Comparison of ENCODE assay signal across 8 cellular contexts in the genomic region with DNA sequence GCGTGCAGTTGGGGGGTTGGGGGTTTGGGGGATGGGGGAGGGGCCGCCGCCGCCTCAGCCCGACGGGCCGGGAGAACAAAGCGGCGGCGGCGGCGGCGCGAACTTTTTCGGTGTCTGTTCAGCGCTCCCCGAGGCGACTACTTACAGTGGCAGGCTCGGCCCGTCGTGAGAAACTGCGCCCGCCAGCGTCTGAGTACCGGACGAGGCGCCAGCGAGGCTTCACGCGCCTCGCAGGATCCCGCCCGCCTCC. TPM values are rescaled to one million over a fixed set of nuclear protein-coding genes. Genes with fewer than 3 reads are reported as not detected.
DNase-seq lines count a peak whose midpoint lies in the region; ATAC-seq, FAIRE-seq and TF ChIP-seq lines count a peak whose summit lies in the region.

No MANE protein-coding gene starts in this region.

- no peak for TF ChIP-seq POLR2A in erythroblast (IDR thresholded peaks at IDR 0.05; ENCODE audit: low read length)

- no peaks in the 10 kb centered on the region; the same call in 1 of the 2 replicates for H3K9me3 ChIP-seq in SJSA1 (replicated peaks)

- ATAC-seq in left lobe of liver: no peak

- peak overlapping the region; percentile 72 for H3K27ac ChIP-seq in SJSA1

- intact Hi-C loops in activated T-helper 1 cell treated with anti-CD3 and anti-CD28 coated beads, Interleukin-12 subunit alpha, Interleukin-12 subunit beta, Interleukin-2, Interleukin-4 antibody, amounts not matched to agents 30 ng/mL and 10 ng/mL and 1 ng/mL, durations not matched to agents 14 hours and 24 hours and 36 hours (cut with micrococcal nuclease): loop anchor here (1.0 to 10.0 kb wide), 6 partner anchors 20 to 548 kb away; partner anchors contain the start of genes QPCT and STRN

- no peaks in the 10 kb centered on the region for H3K9me3 Mint-ChIP-seq in activated T-helper 1 cell treated with anti-CD3 and anti-CD28 coated beads, Interleukin-12 subunit alpha, Interleukin-12 subunit beta, Interleukin-2, Interleukin-4 antibody, amounts not matched to agents 30 ng/mL and 10 ng/mL and 1 ng/mL, durations not matched to agents 14 hours and 24 hours and 36 hours
- H3K9me3 Mint-ChIP-seq in nephron progenitor cell: no peaks in the 10 kb centered on the region

- H3K36me3 ChIP-seq in SJSA1: peaks cover 37% of the 10 kb centered on the region

- peaks cover 37% of the 10 kb centered on the region for H3K4me1 Mint-ChIP-seq in activated T-helper 1 cell treated with anti-CD3 and anti-CD28 coated beads, Interleukin-12 subunit alpha, Interleukin-12 subunit beta, Interleukin-2, Interleukin-4 antibody, amounts not matched to agents 30 ng/mL and 10 ng/mL and 1 ng/mL, durations not matched to agents 14 hours and 24 hours and 36 hours (ENCODE audit: low read depth)
- H3K4me1 Mint-ChIP-seq in nephron progenitor cell: peaks cover 39% of the 10 kb centered on the region

- H3K4me3 ChIP-seq in SJSA1: peak overlapping the region; percentile 89

- H3K27me3 ChIP-seq in SJSA1 (replicated peaks): no peaks in the 10 kb centered on the region

- H3K36me3 Mint-ChIP-seq in activated T-helper 1 cell treated with anti-CD3 and anti-CD28 coated beads, Interleukin-12 subunit alpha, Interleukin-12 subunit beta, Interleukin-2, Interleukin-4 antibody, amounts not matched to agents 30 ng/mL and 10 ng/mL and 1 ng/mL, durations not matched to agents 14 hours and 24 hours and 36 hours (ENCODE audit: low read depth): peaks cover 9% of the 10 kb centered on the region
- H3K36me3 Mint-ChIP-seq in nephron progenitor cell (ENCODE audit: low read depth): peaks cover 6% of the 10 kb centered on the region

- H3K27ac Mint-ChIP-seq in activated T-helper 1 cell treated with anti-CD3 and anti-CD28 coated beads, Interleukin-12 subunit alpha, Interleukin-12 subunit beta, Interleukin-2, Interleukin-4 antibody, amounts not matched to agents 30 ng/mL and 10 ng/mL and 1 ng/mL, durations not matched to agents 14 hours and 24 hours and 36 hours: no peak overlapping the region
- H3K27ac Mint-ChIP-seq in nephron progenitor cell: no peak overlapping the region

- no peak for FAIRE-seq in HTR-8/SVneo (lab: Jason Lieb, UNC)

- H3K4me1 ChIP-seq in SJSA1 (replicated peaks): peaks cover 31% of the 10 kb centered on the region

- H3K4me3 Mint-ChIP-seq in activated T-helper 1 cell treated with anti-CD3 and anti-CD28 coated beads, Interleukin-12 subunit alpha, Interleukin-12 subunit beta, Interleukin-2, Interleukin-4 antibody, amounts not matched to agents 30 ng/mL and 10 ng/mL and 1 ng/mL, durations not matched to agents 14 hours and 24 hours and 36 hours: no peak overlapping the region
- H3K4me3 Mint-ChIP-seq in nephron progenitor cell: peak overlapping the region; percentile 95

- DNase-seq in activated T-helper 1 cell treated with Interleukin-2 at 50 U/mL for 16 hours (ENCODE audit: low read depth) (peak; percentile 65), SJSA1 (ENCODE audit: low read depth in 1 of 2, low spot score in 2 of 2) (peak in 1 of 2 experiments; percentile 88), erythroblast (lab: John Stamatoyannopoulos, UW) (peak; percentile 64 to 69), nephron progenitor cell (no peak), GM19238 (ENCODE audit: insufficient read length, low spot score) (no peak), HTR-8/SVneo (ENCODE audit: insufficient read length, low spot score) (no peak), left lobe of liver (ENCODE audit: low spot score) (no peak)
- DNase-seq in activated T-helper 1 cell treated with anti-CD3 and anti-CD28 coated beads, Interleukin-12 subunit alpha, Interleukin-12 subunit beta, Interleukin-2, Interleukin-4 antibody, amounts not matched to agents 30 ng/mL and 10 ng/mL and 1 ng/mL, durations not matched to agents 14 hours and 24 hours and 36 hours (ENCODE audit: low spot score): no peak

- TF ChIP-seq CTCF in nephron progenitor cell (IDR thresholded peaks at IDR 0.05): no peak

- H3K27me3 Mint-ChIP-seq in activated T-helper 1 cell treated with anti-CD3 and anti-CD28 coated beads, Interleukin-12 subunit alpha, Interleukin-12 subunit beta, Interleukin-2, Interleukin-4 antibody, amounts not matched to agents 30 ng/mL and 10 ng/mL and 1 ng/mL, durations not matched to agents 14 hours and 24 hours and 36 hours (ENCODE audit: insufficient read depth): peaks cover 38% of the 10 kb centered on the region
- H3K27me3 Mint-ChIP-seq in nephron progenitor cell (ENCODE audit: low read depth, poor library complexity): peaks cover 34% of the 10 kb centered on the region

RNA-seq across cellular contexts. Expression of gene PRKD3, which starts 0.2 kb away (rescaled TPM):
- total RNA-seq in activated T-helper 1 cell treated with anti-CD3 and anti-CD28 coated beads, Interleukin-12 subunit alpha, Interleukin-12 subunit beta, Interleukin-2, Interleukin-4 antibody, amounts not matched to agents 30 ng/mL and 10 ng/mL and 1 ng/mL, durations not matched to agents 14 hours and 24 hours and 36 hours: 23.9 and 24.3 TPM in 2 replicates
- total RNA-seq in SJSA1 (2014; rRNA removed; shearing (Covaris generic)): 77.3 and 78.9 TPM in 2 replicates
- total RNA-seq in left lobe of liver: 13.1 TPM

RNA-seq across cellular contexts. Expression of gene QPCT, which starts 20.0 kb away (rescaled TPM):
- 1.6 and 3.8 TPM in 2 replicates for total RNA-seq in activated T-helper 1 cell treated with anti-CD3 and anti-CD28 coated beads, Interleukin-12 subunit alpha, Interleukin-12 subunit beta, Interleukin-2, Interleukin-4 antibody, amounts not matched to agents 30 ng/mL and 10 ng/mL and 1 ng/mL, durations not matched to agents 14 hours and 24 hours and 36 hours
- total RNA-seq in SJSA1 (2014; rRNA removed; shearing (Covaris generic)): 7.1 and 10.8 TPM in 2 replicates
- 0.65 TPM for total RNA-seq in left lobe of liver

Comparison
In these comparisons a context has a peak if more than half of its experiments do, and no peak if none do; other contexts are left out.
1. DNase-seq: peak in activated T-helper 1 cell treated with Interleukin-2 at 50 U/mL for 16 hours (single experiment) and erythroblast (2 of 2); none in activated T-helper 1 cell treated with anti-CD3 and anti-CD28 coated beads, Interleukin-12 subunit alpha, Interleukin-12 subunit beta, Interleukin-2, Interleukin-4 antibody, amounts not matched to agents 30 ng/mL and 10 ng/mL and 1 ng/mL, durations not matched to agents 14 hours and 24 hours and 36 hours (single experiment), nephron progenitor cell (single experiment), GM19238 (single experiment), HTR-8/SVneo (single experiment) and left lobe of liver (single experiment).